Comparison of ENCODE assay signal across 17 cellular contexts in the genomic region with DNA sequence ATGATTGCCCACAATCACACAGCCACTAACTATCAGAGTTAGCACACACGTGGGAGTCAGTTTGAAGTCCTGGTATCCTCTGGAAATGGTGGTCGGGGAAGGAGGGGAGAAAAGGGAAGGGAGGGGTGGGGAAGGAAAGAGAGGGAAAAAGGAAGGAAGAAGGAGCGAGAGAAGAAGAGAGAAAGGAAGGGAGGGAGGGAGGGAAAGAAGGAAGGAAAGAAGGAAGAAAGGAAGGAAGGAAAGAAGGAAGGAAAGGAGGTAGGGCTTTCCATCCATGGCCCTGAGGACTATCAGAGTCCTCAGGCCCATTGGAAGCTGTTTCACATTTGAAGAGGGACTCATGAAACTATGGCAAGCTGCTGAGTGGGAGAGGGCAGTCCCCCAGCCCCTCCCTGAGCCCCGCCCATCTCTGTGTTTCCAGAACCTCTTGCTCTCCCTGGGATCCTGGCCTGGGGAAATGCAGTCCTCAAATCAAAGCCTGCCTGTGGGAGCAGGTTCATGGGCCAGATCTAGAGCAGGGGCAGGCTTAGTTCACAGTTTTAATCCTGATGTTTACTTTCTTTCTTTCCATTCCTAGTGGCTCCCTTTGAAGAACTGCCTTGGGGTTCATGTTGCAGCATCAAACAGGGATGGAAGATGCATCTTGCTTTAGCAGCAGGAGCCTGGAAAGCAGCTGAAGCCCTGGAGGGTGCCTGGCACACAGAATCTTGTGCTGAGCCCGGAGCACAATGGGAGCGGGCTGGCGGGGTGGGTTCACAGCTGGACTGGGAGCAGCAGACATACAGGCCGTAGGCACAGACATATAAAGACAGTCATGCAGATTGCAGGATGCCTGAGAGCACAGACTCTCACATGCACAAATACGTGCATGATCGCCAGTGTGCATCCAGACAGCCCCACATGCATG.
DNase-seq lines count a peak whose midpoint lies in the region; ATAC-seq, FAIRE-seq and TF ChIP-seq lines count a peak whose summit lies in the region.
"Had no signal": no experiment of that assay in that cellular context is flagged by ENCODE, and none has a peak within 500 bp of the region (broad histone marks: within the 10 kb centered on the region; RNA-seq: fewer than 3 reads in every experiment).

No MANE protein-coding gene starts in this region.

- H3K4me2 ChIP-seq in mesenchymal stem cell (ENCODE audit: low read length, poor library complexity, severe bottlenecking) = no peak overlapping the region
- H3K4me2 ChIP-seq: BLaER1 treated with 17β-estradiol and CSF1 and Interleukin-3, amounts not matched to agents 10 nM and 100 nM had no signal

- H2BK120ac ChIP-seq in mesenchymal stem cell (ENCODE audit: low read depth, low read length) = no peak overlapping the region

- no peak overlapping the region for H3K27ac ChIP-seq in mesenchymal stem cell (ENCODE audit: low read length, poor library complexity, severe bottlenecking)
- H3K27ac ChIP-seq: BLaER1 treated with 17β-estradiol and CSF1 and Interleukin-3, amounts not matched to agents 10 nM and 100 nM had no signal

- H4K8ac ChIP-seq in mesenchymal stem cell (ENCODE audit: low read length) = no peak overlapping the region

- peaks cover 7% of the 10 kb centered on the region for H3K4me1 ChIP-seq in mesenchymal stem cell (ENCODE audit: control insufficient read depth, insufficient read depth, low read depth, low read length)

- H3K18ac ChIP-seq in mesenchymal stem cell (ENCODE audit: low read depth in 1 of 2, low read length in 2 of 2) = no peak overlapping the region

- H3K79me1 ChIP-seq in mesenchymal stem cell (replicated peaks; ENCODE audit: low read length, poor library complexity, severe bottlenecking) = no peaks in the 10 kb centered on the region

- no peak overlapping the region for H4K91ac ChIP-seq in mesenchymal stem cell (ENCODE audit: low read length)

- no peak for ATAC-seq in HG03108 (IDR thresholded peaks at IDR 0.05; ENCODE audit: unreplicated experiment)
- ATAC-seq: PC-3 had no signal

- H3K9me3 ChIP-seq in mesenchymal stem cell (ENCODE audit: control insufficient read depth, low read length) = no peaks in the 10 kb centered on the region
- H3K9me3 ChIP-seq: BLaER1 treated with 17β-estradiol and CSF1 and Interleukin-3, amounts not matched to agents 10 nM and 100 nM had no signal

- H2AK5ac ChIP-seq in mesenchymal stem cell (ENCODE audit: low read length, severe bottlenecking) = no peak overlapping the region

- H3K9ac ChIP-seq in mesenchymal stem cell (ENCODE audit: low read length) = no peak overlapping the region
- H3K9ac ChIP-seq: BLaER1 treated with 17β-estradiol and CSF1 and Interleukin-3, amounts not matched to agents 10 nM and 100 nM had no signal

- no peak overlapping the region for H2BK5ac ChIP-seq in mesenchymal stem cell (ENCODE audit: low read depth, low read length, poor library complexity, severe bottlenecking)

- H3K14ac ChIP-seq in mesenchymal stem cell (ENCODE audit: low read length in 2 of 2) = peak overlapping the region in 1 of 2 experiments; percentile 49

- WGBS in mesenchymal stem cell = 64% methylated on average over 10 of the region's 10 CpGs

- DNase-seq in NCI-H1694 treated with DMSO at 0.1 percent for 48 hours (lab: John Stamatoyannopoulos, UW) (peak; percentile 1), NCI-H1694 (lab: John Stamatoyannopoulos, UW) (no peak), NCI-H446 (lab: John Stamatoyannopoulos, UW) (peak; percentile 49 to 68), bronchial epithelial cell (ENCODE audit: low read depth) (no peak), mesenchymal stem cell (peak; percentile 17), DMS53 (lab: John Stamatoyannopoulos, UW) (no peak), NCI-H524 (lab: John Stamatoyannopoulos, UW) (no peak)
- DNase-seq: 8988T, DMS153, EL, KG1, NCI-H1436 treated with DMSO at 0.1 percent for 48 hours, NCI-H345, NCI-H774, PC-3 had no signal

- H3K4me3 ChIP-seq in bronchial epithelial cell (ENCODE audit: low read depth, low read length) = no peak overlapping the region
- H3K4me3 ChIP-seq in mesenchymal stem cell (ENCODE audit: insufficient read depth in 1 of 2, low read depth in 1 of 2, low read length in 2 of 2) = no peak overlapping the region
- H3K4me3 ChIP-seq: BLaER1 treated with 17β-estradiol and CSF1 and Interleukin-3, amounts not matched to agents 10 nM and 100 nM had no signal

- TF ChIP-seq CTCF in bronchial epithelial cell (IDR thresholded peaks at IDR 0.05; ENCODE audit: insufficient read depth, low read length, severe bottlenecking) = no peak

- no peak overlapping the region for H2AFZ ChIP-seq in mesenchymal stem cell (ENCODE audit: low read depth, low read length)

- H3K36me3 ChIP-seq in bronchial epithelial cell (ENCODE audit: control insufficient read depth, insufficient read depth, low read length) (no peaks in the 10 kb centered on the region), mesenchymal stem cell (ENCODE audit: control insufficient read depth in 1 of 2, insufficient read depth in 2 of 2, low read depth in 1 of 2, low read length in 2 of 2) (no peaks in the 10 kb centered on the region)
- H3K36me3 ChIP-seq: BLaER1 treated with 17β-estradiol and CSF1 and Interleukin-3, amounts not matched to agents 10 nM and 100 nM had no signal

- FAIRE-seq in bronchial epithelial cell (lab: Jason Lieb, UNC) = peak; percentile 13

- H2BK15ac ChIP-seq in mesenchymal stem cell (ENCODE audit: low read depth, poor library complexity, severe bottlenecking) = no peak overlapping the region

- H3K23ac ChIP-seq in mesenchymal stem cell (ENCODE audit: low read length in 2 of 2) = no peak overlapping the region

- H3K27me3 ChIP-seq in bronchial epithelial cell (ENCODE audit: control insufficient read depth, insufficient read depth, low read length) (peaks cover 9% of the 10 kb centered on the region), mesenchymal stem cell (ENCODE audit: control insufficient read depth in 1 of 2, insufficient read depth in 1 of 2, low read length in 2 of 2) (peaks cover 27 to 32% of the 10 kb centered on the region in 2 experiments)
- H3K27me3 ChIP-seq: BLaER1 treated with 17β-estradiol and CSF1 and Interleukin-3, amounts not matched to agents 10 nM and 100 nM had no signal

- no peak overlapping the region for H2BK12ac ChIP-seq in mesenchymal stem cell (ENCODE audit: low read length in 2 of 2)

- H3K4ac ChIP-seq in mesenchymal stem cell (ENCODE audit: low read depth in 1 of 2, low read length in 2 of 2) = no peak overlapping the region

Comparison
In these comparisons a context has a peak if more than half of its experiments do, and no peak if none do; other contexts are left out.
1. DNase-seq: peak in NCI-H1694 treated with DMSO at 0.1 percent for 48 hours (single experiment), NCI-H446 (2 of 2) and mesenchymal stem cell (single experiment); none in NCI-H1694 (single experiment), bronchial epithelial cell (single experiment), DMS53 (single experiment) and NCI-H524 (0 of 2).